Comparison of ENCODE assay signal across 13 cellular contexts in the genomic region with DNA sequence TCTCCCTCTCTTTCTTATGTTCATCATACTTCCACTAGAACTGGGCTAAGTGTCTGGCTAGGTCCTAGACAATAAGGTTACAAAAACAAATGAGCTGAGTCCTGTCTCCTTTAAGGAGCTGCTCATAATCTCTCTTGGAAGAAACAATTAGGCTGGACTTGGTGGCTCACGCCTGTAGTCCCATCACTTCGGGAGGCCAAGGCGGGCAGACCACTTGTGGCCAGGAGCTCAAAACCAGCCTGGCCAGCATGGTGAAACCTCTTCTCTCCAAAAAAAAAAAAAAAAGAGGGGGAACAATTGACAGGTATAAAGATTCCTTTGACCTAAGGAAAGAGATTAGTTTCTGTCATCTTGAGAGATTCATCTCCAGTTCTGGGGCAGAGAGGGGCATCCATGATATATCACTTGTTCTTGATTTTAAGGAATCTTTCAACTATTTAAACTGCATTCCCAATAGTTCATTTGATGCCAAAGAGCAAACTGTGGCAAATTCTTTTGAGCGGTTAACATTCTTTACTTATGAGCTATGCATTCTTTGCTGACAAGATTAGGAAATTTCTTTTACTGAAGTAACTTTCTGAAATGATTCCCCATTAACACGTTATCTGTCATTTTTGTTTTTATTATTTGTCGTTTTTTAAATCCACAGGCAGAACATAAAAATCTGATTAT.
DNase-seq lines count a peak whose midpoint lies in the region; ATAC-seq, FAIRE-seq and TF ChIP-seq lines count a peak whose summit lies in the region.
"Had no signal": no experiment of that assay in that cellular context is flagged by ENCODE, and none has a peak within 500 bp of the region (broad histone marks: within the 10 kb centered on the region; RNA-seq: fewer than 3 reads in every experiment).

No MANE protein-coding gene starts in this region.

- no peak for FAIRE-seq in urothelium cell line (lab: Jason Lieb, UNC)

- no peak overlapping the region for H3K4me3 ChIP-seq in foreskin fibroblast (ENCODE audit: low read depth in 1 of 2, low read length in 2 of 2)
- H3K4me3 ChIP-seq: coronary artery, heart left ventricle had no signal

- no peak for TF ChIP-seq CTCF in foreskin fibroblast (IDR thresholded peaks at IDR 0.05; ENCODE audit: low read depth, low read length)

- ATAC-seq in HG02610 (IDR thresholded peaks at IDR 0.05; ENCODE audit: unreplicated experiment): no peak
- ATAC-seq in HG03025 (IDR thresholded peaks at IDR 0.05; ENCODE audit: low FRiP score, unreplicated experiment): no peak
- ATAC-seq: heart left ventricle had no signal

- DNase-seq in HCEC 1CT (peak; percentile 90), SW 1271 (lab: John Stamatoyannopoulos, UW) (peak; percentile 28 to 87), foreskin fibroblast (peak; percentile 33 to 52), urothelium cell line (ENCODE audit: low spot score) (peak; percentile 30), islet precursor cell (no peak)
- DNase-seq: DND-41; heart left ventricle; NCI-H524 treated with DMSO at 0.1 percent for 48 hours; stimulated activated CD4-positive, alpha-beta T cell treated with anti-CD3 and anti-CD28 coated beads, Interleukin-1b, Interleukin-23, amount 100 ng/mL, for 48 hours; stimulated activated naive CD4-positive, alpha-beta T cell treated with Interleukin-2 at 50 U/mL for 16 hours had no signal
